12 cellular contexts compared by ENCODE assay signal in genomic region chr15:56772868-56773639, GRCh38. TPM values are rescaled to one million over a fixed set of nuclear protein-coding genes. Genes with fewer than 3 reads are reported as not detected.
DNase-seq lines count a peak whose midpoint lies in the region; ATAC-seq and TF ChIP-seq lines count a peak whose summit lies in the region.
"Had no signal": no experiment of that assay in that cellular context is flagged by ENCODE, and none has a peak within 500 bp of the region (broad histone marks: within the 10 kb centered on the region; RNA-seq: fewer than 3 reads in every experiment).

No MANE protein-coding gene starts in this region.

- H3K9me3 ChIP-seq in H9 (ENCODE audit: control insufficient read depth, low read depth, low read length) (no peaks in the 10 kb centered on the region), fibroblast of lung (ENCODE audit: control insufficient read depth, insufficient read depth, low read depth, low read length) (no peaks in the 10 kb centered on the region)
- H3K9me3 ChIP-seq: heart left ventricle had no signal

- H3K27ac Mint-ChIP-seq in H9 = no peak overlapping the region
- H3K27ac Mint-ChIP-seq in type B pancreatic cell = no peak overlapping the region
- H3K27ac Mint-ChIP-seq: naive thymus-derived CD4-positive, alpha-beta T cell had no signal

- no peak overlapping the region for H3K23ac ChIP-seq in H9 (ENCODE audit: insufficient read length, low read depth, low read length)

- H3K79me2 ChIP-seq in H9 (ENCODE audit: insufficient read depth, low read length) = no peaks in the 10 kb centered on the region
- no peaks in the 10 kb centered on the region for H3K79me2 ChIP-seq in fibroblast of lung (ENCODE audit: control insufficient read depth, insufficient read depth, low read length)

- no peak overlapping the region for H2BK5ac ChIP-seq in H9 (ENCODE audit: insufficient read length, low read length)

- H2AFZ ChIP-seq in H9 (ENCODE audit: low read length) = no peak overlapping the region
- H2AFZ ChIP-seq in fibroblast of lung (ENCODE audit: low read length) = no peak overlapping the region

- H3K27ac ChIP-seq in H9 (ENCODE audit: insufficient read length, low read depth, low read length) (no peak overlapping the region), fibroblast of lung (ENCODE audit: insufficient read depth, low read length) (no peak overlapping the region)
- H3K27ac ChIP-seq: heart left ventricle had no signal

- H3K4me1 Mint-ChIP-seq in H9 (peaks cover 12 to 17% of the 10 kb centered on the region in 2 experiments), type B pancreatic cell (ENCODE audit: unreplicated experiment) (no peaks in the 10 kb centered on the region)

- H3K23me2 ChIP-seq in H9 (ENCODE audit: insufficient read length, low read depth, low read length, poor library complexity, severe bottlenecking) = no peaks in the 10 kb centered on the region

- no peak overlapping the region for H3K18ac ChIP-seq in H9 (ENCODE audit: insufficient read length, low read depth, low read length)

- no peak for DNase-seq in H9
- DNase-seq in NCI-H226 = peak; percentile 49
- peak; percentile 58 to 67 for DNase-seq in fibroblast of lung (ENCODE audit: low read depth in 2 of 2)
- DNase-seq in renal cortical epithelial cell (ENCODE audit: low read depth) = peak; percentile 73
- no peak for DNase-seq in NCI-H2227 (lab: John Stamatoyannopoulos, UW; ENCODE audit: unreplicated experiment)
- DNase-seq in type B pancreatic cell (ENCODE audit: extremely low spot score, unreplicated experiment) = no peak
- DNase-seq in cerebellum (ENCODE audit: low spot score) = no peak
- DNase-seq: heart left ventricle; naive thymus-derived CD4-positive, alpha-beta T cell; NCI-H524 treated with DMSO at 0.1 percent for 48 hours; stimulated activated CD4-positive, alpha-beta T cell treated with anti-CD3 and anti-CD28 coated beads, Interleukin-4, amount 100 ng/mL, for 1 hour had no signal

- H3T11ph ChIP-seq in H9 (ENCODE audit: low read length) = no peak overlapping the region

- no peak overlapping the region for H3K4me3 Mint-ChIP-seq in H9
- no peak overlapping the region for H3K4me3 Mint-ChIP-seq in type B pancreatic cell
- H3K4me3 Mint-ChIP-seq: naive thymus-derived CD4-positive, alpha-beta T cell had no signal

- H3K14ac ChIP-seq in H9 (ENCODE audit: insufficient read depth, low read length) = no peak overlapping the region

- no peaks in the 10 kb centered on the region for H4K20me1 ChIP-seq in H9 (ENCODE audit: control insufficient read depth, insufficient read depth, insufficient read length)
- H4K20me1 ChIP-seq in fibroblast of lung (ENCODE audit: control insufficient read depth, extremely low read depth, insufficient read depth, low read length) = no peaks in the 10 kb centered on the region

- H3K79me1 ChIP-seq in H9 (ENCODE audit: insufficient read depth, low read depth, low read length, poor library complexity, severe bottlenecking) = no peaks in the 10 kb centered on the region

- H3K27me3 Mint-ChIP-seq in H9 (ENCODE audit: low read depth) (no peaks in the 10 kb centered on the region; the same call in 1 of the 2 replicates), type B pancreatic cell (no peaks in the 10 kb centered on the region)

- H4K8ac ChIP-seq in H9 (replicated peaks; ENCODE audit: insufficient read length, low read depth, low read length) = no peak overlapping the region

- H3K4ac ChIP-seq in H9 (ENCODE audit: low read depth, low read length) = no peak overlapping the region

- H2BK15ac ChIP-seq in H9 (ENCODE audit: low read depth, low read length) = no peak overlapping the region

- no peak overlapping the region for H4K91ac ChIP-seq in H9 (ENCODE audit: insufficient read length, low read depth, low read length)

- no peak overlapping the region for H2BK120ac ChIP-seq in H9 (ENCODE audit: low read depth, low read length, poor library complexity, severe bottlenecking)

- H3K4me1 ChIP-seq in H9 (ENCODE audit: insufficient read depth, low read length) (no peaks in the 10 kb centered on the region; the same call in 1 of the 2 replicates), fibroblast of lung (ENCODE audit: control insufficient read depth, extremely low read depth, insufficient read depth, low read length) (no peaks in the 10 kb centered on the region)

- ATAC-seq in GM18907 (IDR thresholded peaks at IDR 0.05; ENCODE audit: unreplicated experiment) = no peak
- ATAC-seq: heart left ventricle; naive thymus-derived CD4-positive, alpha-beta T cell had no signal

- H2AK5ac ChIP-seq in H9 (ENCODE audit: insufficient read length, low read length) = no peak overlapping the region

- TF ChIP-seq CTCF in H9 (conservative IDR thresholded peaks at IDR 0.05) (no peak), fibroblast of lung (conservative IDR thresholded peaks at IDR 0.05 in 1 of 2, IDR thresholded peaks at IDR 0.05 in 1 of 2; ENCODE audit: low read depth in 1 of 2, low read length in 2 of 2) (no peak), type B pancreatic cell (conservative IDR thresholded peaks at IDR 0.05) (no peak)

- H3K4me2 ChIP-seq in H9 (ENCODE audit: insufficient read depth, insufficient read length, low read length) = peak overlapping the region; percentile 6
- H3K4me2 ChIP-seq in fibroblast of lung (ENCODE audit: extremely low read depth, insufficient read depth, low read length) = peak overlapping the region; percentile 46

- peaks cover 0 to 2% of the 10 kb centered on the region in 2 experiments; a peak in 1 of 5 replicates for H3K9me3 Mint-ChIP-seq in H9
- no peaks in the 10 kb centered on the region for H3K9me3 Mint-ChIP-seq in type B pancreatic cell

- H2BK20ac ChIP-seq in H9 (ENCODE audit: low read depth, low read length, poor library complexity, severe bottlenecking) = no peak overlapping the region

- H3K4me3 ChIP-seq in fibroblast of lung (replicated peaks in 1 of 4; ENCODE audit: control extremely low read depth in 1 of 4, insufficient read depth in 1 of 4, low read depth in 3 of 4, low read length in 4 of 4) = no peak overlapping the region
- H3K4me3 ChIP-seq: heart left ventricle had no signal

- H3K36me3 Mint-ChIP-seq in H9 (ENCODE audit: insufficient read depth in 1 of 3, low read depth in 3 of 3) (peaks cover 0 to 5% (median 0%) of the 10 kb centered on the region in 3 experiments; a peak in 2 of 7 replicates), type B pancreatic cell (no peaks in the 10 kb centered on the region)

- H3K56ac ChIP-seq in H9 (ENCODE audit: insufficient read length, low read depth, low read length) = no peak overlapping the region

- H4K5ac ChIP-seq in H9 (ENCODE audit: insufficient read length, low read depth, low read length) = no peak overlapping the region

- WGBS in H9 (ENCODE audit: extremely low coverage, insufficient read length, low lambda C conversion rate) = no CpG with 5 or more reads among the region's 6 CpGs

- H2BK12ac ChIP-seq in H9 (ENCODE audit: insufficient read length, low read depth, low read length) = no peak overlapping the region

- H3K9ac ChIP-seq in H9 (ENCODE audit: extremely low read depth, insufficient read length, low read length) = no peak overlapping the region
- H3K9ac ChIP-seq in fibroblast of lung (ENCODE audit: insufficient read depth, low read length) = no peak overlapping the region

- H3K36me3 ChIP-seq in fibroblast of lung (ENCODE audit: control insufficient read depth, insufficient read depth, low read length) = no peaks in the 10 kb centered on the region
- H3K36me3 ChIP-seq: heart left ventricle had no signal

- no peaks in the 10 kb centered on the region for H3K27me3 ChIP-seq in H9 (ENCODE audit: insufficient read depth, low read length)
- H3K27me3 ChIP-seq in fibroblast of lung (ENCODE audit: control insufficient read depth, insufficient read depth, low read length) = no peaks in the 10 kb centered on the region
- H3K27me3 ChIP-seq: heart left ventricle had no signal

RNA-seq across cellular contexts. Expression of gene ZNF280D, which starts 39.7 kb away (rescaled TPM):
- total RNA-seq in H9 (2021) (5.7 and 6.1 TPM in 2 replicates), fibroblast of lung (35.7 and 37.7 TPM in 2 replicates), renal cortical epithelial cell (14.9 and 39.5 TPM in 2 replicates), type B pancreatic cell (ENCODE audit: low replicate concordance) (15.2 and 18.0 TPM in 2 replicates), cerebellum (108 TPM)
- 11.0 and 11.9 TPM in 2 replicates for polyA plus RNA-seq in fibroblast of lung
- polyA plus RNA-seq in fibroblast of lung (2012) = 8.6 and 11.3 TPM in 2 replicates
- polyA minus RNA-seq in fibroblast of lung (ENCODE audit: low replicate concordance) = 0.59 and 2.2 TPM in 2 replicates

Comparison
In these comparisons a context has a peak if more than half of its experiments do, and no peak if none do; other contexts are left out.
1. DNase-seq: peak in NCI-H226 (single experiment), fibroblast of lung (2 of 2) and renal cortical epithelial cell (single experiment); none in H9 (single experiment), NCI-H2227 (single experiment), type B pancreatic cell (single experiment) and cerebellum (single experiment).